15 cellular contexts compared by ENCODE assay signal in genomic region chr3:197306374-197307086, GRCh38. TPM values are rescaled to one million over a fixed set of nuclear protein-coding genes. Genes with fewer than 3 reads are reported as not detected.
DNase-seq lines count a peak whose midpoint lies in the region; FAIRE-seq and TF ChIP-seq lines count a peak whose summit lies in the region.
"Had no signal": no experiment of that assay in that cellular context is flagged by ENCODE, and none has a peak within 500 bp of the region (broad histone marks: within the 10 kb centered on the region; RNA-seq: fewer than 3 reads in every experiment).

No MANE protein-coding gene starts in this region.

- DNase-seq in A172 (ENCODE audit: low spot score), result peak; percentile 90
- DNase-seq in HFFc6, result peak; percentile 82
- peak; percentile 92 for DNase-seq in astrocyte (ENCODE audit: low read depth)
- DNase-seq in glomerular visceral epithelial cell (ENCODE audit: extremely low spot score), result peak; percentile 87
- DNase-seq in stimulated activated naive CD4-positive, alpha-beta T cell (lab: John Stamatoyannopoulos, UW), result no peak
- DNase-seq in NCI-H1092 treated with DMSO at 0.1 percent for 48 hours (lab: John Stamatoyannopoulos, UW), result no peak
- no peak for DNase-seq in colonic mucosa
- no peak for DNase-seq in stimulated activated CD4-positive, alpha-beta T cell treated with anti-CD3 and anti-CD28 coated beads, Interleukin-2, amount 100 ng/mL, for 24 hours
- DNase-seq: activated CD4-positive, CD25-positive, alpha-beta regulatory T cell; AML-193; effector memory CD4-positive, alpha-beta T cell; NCI-H1930; OCI-M1 had no signal

- H3K4me2 ChIP-seq in astrocyte (ENCODE audit: low read length), result peak overlapping the region; percentile 54

- no peak overlapping the region for H2AFZ ChIP-seq in astrocyte (ENCODE audit: low read depth, low read length)

- H3K4me1 Mint-ChIP-seq in HFFc6 (ENCODE audit: low read depth) (peaks cover 78% of the 10 kb centered on the region), astrocyte (ENCODE audit: low read depth, unreplicated experiment) (peaks cover 49% of the 10 kb centered on the region)

- H3K4me3 ChIP-seq in astrocyte (ENCODE audit: insufficient read depth, low read depth, low read length) (no peak overlapping the region), colonic mucosa (no peak overlapping the region)
- H3K4me3 ChIP-seq: suprapubic skin had no signal

- H3K27me3 Mint-ChIP-seq in HFFc6 (ENCODE audit: insufficient read depth), result no peaks in the 10 kb centered on the region; the same call in none of the 2 replicates
- H3K27me3 Mint-ChIP-seq in astrocyte (ENCODE audit: low read depth, unreplicated experiment), result no peaks in the 10 kb centered on the region

- H3K27me3 ChIP-seq in astrocyte (ENCODE audit: insufficient read depth, low read length) (no peaks in the 10 kb centered on the region), colonic mucosa (no peaks in the 10 kb centered on the region)
- H3K27me3 ChIP-seq: suprapubic skin had no signal

- H3K79me2 ChIP-seq in astrocyte (ENCODE audit: insufficient read depth, low read length), result no peaks in the 10 kb centered on the region

- H3K27ac Mint-ChIP-seq in HFFc6 (peak overlapping the region; percentile 84), astrocyte (ENCODE audit: unreplicated experiment) (peak overlapping the region; percentile 82)

- H3K27ac ChIP-seq in astrocyte (ENCODE audit: low read depth, low read length) (peak overlapping the region; percentile 79), colonic mucosa (no peak overlapping the region)
- H3K27ac ChIP-seq: neutrophil, suprapubic skin had no signal

- H3K36me3 Mint-ChIP-seq in HFFc6 (ENCODE audit: low read depth), result no peaks in the 10 kb centered on the region
- no peaks in the 10 kb centered on the region for H3K36me3 Mint-ChIP-seq in astrocyte (ENCODE audit: low read depth, unreplicated experiment)

- peak; percentile 26 for FAIRE-seq in astrocyte (lab: Jason Lieb, UNC)

- H3K4me1 ChIP-seq in astrocyte (ENCODE audit: insufficient read depth, low read length), result peaks cover 54% of the 10 kb centered on the region
- no peaks in the 10 kb centered on the region for H3K4me1 ChIP-seq in colonic mucosa

- TF ChIP-seq CTCF in HFFc6 (IDR thresholded peaks at IDR 0.05) (no peak), astrocyte (IDR thresholded peaks at IDR 0.05; ENCODE audit: insufficient read depth, low read depth, low read length) (no peak), colonic mucosa (IDR thresholded peaks at IDR 0.05) (no peak)

- no peaks in the 10 kb centered on the region for H3K36me3 ChIP-seq in astrocyte (ENCODE audit: insufficient read depth, low read length)
- no peaks in the 10 kb centered on the region for H3K36me3 ChIP-seq in colonic mucosa
- H3K36me3 ChIP-seq: neutrophil, suprapubic skin had no signal

- H3K9me3 ChIP-seq in astrocyte (ENCODE audit: insufficient read depth, low read depth, low read length), result peaks cover 3% of the 10 kb centered on the region
- H3K9me3 ChIP-seq in colonic mucosa, result no peaks in the 10 kb centered on the region
- H3K9me3 ChIP-seq: neutrophil, suprapubic skin had no signal

- H3K9ac ChIP-seq in astrocyte (ENCODE audit: low read length), result peak overlapping the region; percentile 47
- H3K9ac ChIP-seq in colonic mucosa (ENCODE audit: low read depth in 2 of 2, low read length in 2 of 2), result no peak overlapping the region

- H4K20me1 ChIP-seq in astrocyte (ENCODE audit: insufficient read depth, low read length), result no peaks in the 10 kb centered on the region

- H3K4me3 Mint-ChIP-seq in HFFc6 (peak overlapping the region; percentile 27), astrocyte (ENCODE audit: unreplicated experiment) (no peak overlapping the region)

- H3K9me3 Mint-ChIP-seq in HFFc6, result no peaks in the 10 kb centered on the region
- H3K9me3 Mint-ChIP-seq in astrocyte (ENCODE audit: unreplicated experiment), result no peaks in the 10 kb centered on the region

- intact Hi-C loops in colonic mucosa (cut with DNase I), result no loop called here

RNA-seq across cellular contexts. Expression of gene DLG1, which starts 8.1 kb away (rescaled TPM):
- 144 and 148 TPM in 2 replicates for total RNA-seq in A172 (2014; rRNA removed; shearing (Covaris generic))
- 10 to 100 TPM; 64.8 to 82.5 (median 74.7) TPM for total RNA-seq in HFFc6 (2021; fragmentation: NEBNext Ultra II Directional; extraction: Animal tissue kit (Norgen Biotek cat#: 25700))
- total RNA-seq in astrocyte (161 and 210 TPM in 2 replicates), colonic mucosa (100 to 1,000 TPM; 115 to 124 TPM)

Comparison
In these comparisons a context has a peak if more than half of its experiments do, and no peak if none do; other contexts are left out.
1. DNase-seq: peak in A172 (single experiment), HFFc6 (single experiment), astrocyte (single experiment) and glomerular visceral epithelial cell (single experiment); none in stimulated activated naive CD4-positive, alpha-beta T cell (0 of 6), NCI-H1092 treated with DMSO at 0.1 percent for 48 hours (single experiment), colonic mucosa (single experiment) and stimulated activated CD4-positive, alpha-beta T cell treated with anti-CD3 and anti-CD28 coated beads, Interleukin-2, amount 100 ng/mL, for 24 hours (0 of 2).